In the genomic region with DNA sequence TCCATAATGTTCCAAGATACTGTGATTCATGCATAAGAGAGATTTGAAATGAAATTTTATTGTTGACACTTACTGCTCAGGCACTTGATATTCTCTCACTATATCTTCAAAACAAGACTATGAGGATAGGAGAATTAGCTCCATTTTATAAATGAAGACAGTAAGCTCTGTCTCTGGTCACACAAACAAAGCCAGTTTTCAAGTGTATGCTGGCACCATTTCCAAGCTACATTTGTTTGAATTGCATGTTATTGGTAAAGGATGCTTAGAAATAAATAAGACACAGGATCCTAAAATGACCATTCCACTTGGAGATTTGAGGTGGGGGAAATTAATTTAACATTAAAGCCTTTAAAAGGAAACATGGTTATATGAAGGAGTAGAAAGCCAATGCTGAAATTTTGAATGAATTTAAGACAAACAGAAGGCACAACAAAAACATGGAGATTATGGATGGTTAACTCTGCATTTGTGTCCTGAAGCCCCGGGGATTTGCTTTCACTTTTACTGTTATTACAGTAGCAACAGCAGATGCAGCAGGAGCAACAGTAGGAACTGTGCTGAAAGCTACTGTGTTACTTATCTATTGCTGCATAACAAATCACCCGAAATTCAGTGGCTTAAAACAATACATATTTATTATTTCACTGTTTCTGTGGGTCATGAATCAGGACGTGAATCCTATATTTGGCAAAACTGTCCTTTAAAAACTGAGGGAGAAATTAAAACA, we compare ENCODE assay signal across 13 cellular contexts.
DNase-seq lines count a peak whose midpoint lies in the region; ATAC-seq, FAIRE-seq and TF ChIP-seq lines count a peak whose summit lies in the region.
"Had no signal": no experiment of that assay in that cellular context is flagged by ENCODE, and none has a peak within 500 bp of the region (broad histone marks: within the 10 kb centered on the region; RNA-seq: fewer than 3 reads in every experiment).

No MANE protein-coding gene starts in this region.

- H3K4me3 ChIP-seq in lower lobe of right lung = no peak overlapping the region
- H3K4me3 ChIP-seq: K562, right atrium auricular region, vagina had no signal

- intact Hi-C loops in lower lobe of right lung (cut with DNase I) = no loop called here

- H3K27me3 ChIP-seq in lower lobe of right lung (ENCODE audit: low read depth) = no peaks in the 10 kb centered on the region
- H3K27me3 ChIP-seq: right atrium auricular region, vagina had no signal

- DNase-seq in NCI-H82 (lab: John Stamatoyannopoulos, UW) (peak; percentile 24), NCI-H82 treated with DMSO at 0.1 percent for 48 hours (lab: John Stamatoyannopoulos, UW; ENCODE audit: unreplicated experiment) (no peak), RPMI7951 (ENCODE audit: low read depth) (peak; percentile 18), inferior parietal cortex (ENCODE audit: extremely low spot score) (peak; percentile 75), urothelium cell line (ENCODE audit: low spot score) (peak; percentile 11), lower lobe of right lung (no peak), foreskin melanocyte (no peak)
- DNase-seq: RPMI8226, WERI-Rb-1 had no signal

- H3K4me1 ChIP-seq in lower lobe of right lung = no peaks in the 10 kb centered on the region
- H3K4me1 ChIP-seq: right atrium auricular region, vagina had no signal

- H3K27ac ChIP-seq in lower lobe of right lung = no peak overlapping the region
- H3K27ac ChIP-seq: right atrium auricular region, vagina, WERI-Rb-1 had no signal

- no peak for ATAC-seq in HG03378 (IDR thresholded peaks at IDR 0.05; ENCODE audit: unreplicated experiment)
- ATAC-seq in lower lobe of right lung = no peak
- ATAC-seq: K562 had no signal

- FAIRE-seq in urothelium cell line (lab: Jason Lieb, UNC) = no peak
- FAIRE-seq: K562 had no signal

- H3K36me3 ChIP-seq in lower lobe of right lung = no peaks in the 10 kb centered on the region
- H3K36me3 ChIP-seq: right atrium auricular region, vagina, WERI-Rb-1 had no signal

- no peak for TF ChIP-seq CTCF in lower lobe of right lung (IDR thresholded peaks at IDR 0.05)

- no peaks in the 10 kb centered on the region for H3K9me3 ChIP-seq in lower lobe of right lung
- H3K9me3 ChIP-seq: right atrium auricular region, vagina had no signal

Comparison
In these comparisons a context has a peak if more than half of its experiments do, and no peak if none do; other contexts are left out.
1. DNase-seq: peak in NCI-H82 (single experiment), RPMI7951 (single experiment), inferior parietal cortex (single experiment) and urothelium cell line (single experiment); none in NCI-H82 treated with DMSO at 0.1 percent for 48 hours (single experiment), lower lobe of right lung (single experiment) and foreskin melanocyte (single experiment).